ENCODE assay signal across 9 cellular contexts in the genomic region with DNA sequence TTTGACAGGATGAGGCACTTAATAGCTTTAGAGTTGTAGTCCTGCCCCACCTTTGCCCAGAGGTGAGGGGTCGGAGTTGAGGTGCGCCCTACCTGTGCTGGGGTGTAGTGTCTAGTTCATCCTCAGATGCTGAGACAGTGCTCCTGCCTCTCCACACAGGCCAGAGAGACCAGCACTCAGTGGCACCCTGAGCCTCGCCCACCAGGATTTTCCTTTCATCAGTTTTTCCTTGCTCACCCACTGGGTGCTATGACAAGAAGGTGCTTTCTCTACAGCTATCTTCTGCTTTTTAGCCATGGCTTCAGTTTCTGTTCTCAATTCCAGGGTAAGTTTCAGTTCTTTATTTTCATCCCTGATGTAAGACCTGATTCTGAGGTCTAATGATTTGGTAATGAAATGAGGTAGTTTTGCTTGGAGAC. TPM values are rescaled to one million over a fixed set of nuclear protein-coding genes. Genes with fewer than 3 reads are reported as not detected.
A peak's percentile ranks its signal among the peaks of the same experiment; 100 is the strongest.
DNase-seq lines count a peak whose midpoint lies in the region; ATAC-seq, FAIRE-seq and TF ChIP-seq lines count a peak whose summit lies in the region.
"Had no signal": no experiment of that assay in that cellular context is flagged by ENCODE, and none has a peak within 500 bp of the region (broad histone marks: within the 10 kb centered on the region; RNA-seq: fewer than 3 reads in every experiment).

No MANE protein-coding gene starts in this region.

- H3K36me3 ChIP-seq in GM12878 (ENCODE audit: control insufficient read depth in 2 of 2, insufficient read depth in 2 of 2, low read length in 1 of 2) (no peaks in the 10 kb centered on the region), esophagus muscularis mucosa (no peaks in the 10 kb centered on the region)
- H3K36me3 ChIP-seq: HAP-1 had no signal

- no peaks in the 10 kb centered on the region for H3K79me2 ChIP-seq in GM12878 (ENCODE audit: control insufficient read depth, insufficient read depth, low read length)

- peak; percentile 85 to 99; a peak in 3 of 4 replicates for TF ChIP-seq EP300 in GM12878 (IDR thresholded peaks at IDR 0.05; ENCODE audit: borderline replicate concordance in 1 of 2, control insufficient read depth in 1 of 2, low read depth in 2 of 2, low read length in 2 of 2)
- no peak for TF ChIP-seq EP300 in esophagus muscularis mucosa (IDR thresholded peaks at IDR 0.05)

- ATAC-seq in GM19351 (IDR thresholded peaks at IDR 0.05; ENCODE audit: unreplicated experiment) (peak; percentile 90), HG03175 (IDR thresholded peaks at IDR 0.05; ENCODE audit: unreplicated experiment) (peak; percentile 84), GM12878 (peak; percentile 83)

- CTCF ChIA-PET in GM12878 (lab: Yijun Ruan, JAX): interaction anchor here (0.7 to 1.3 kb wide), 5 partner anchors 15 to 440 kb away, joined by 3 to 5 read pairs (median 4); no protein-coding TSS in a partner anchor

- SMC1A ChIA-PET in GM12878 (lab: Charles Lee; ENCODE audit: uncharacterized antibody, unreplicated experiment): interaction anchor here (0.6 to 2.6 kb wide), 21 partner anchors 9 to 257 kb away, joined by 3 to 28 read pairs (median 4); no protein-coding TSS in a partner anchor

- POLR2A ChIA-PET in GM12878 (lab: Charles Lee): interaction anchor here (0.6 to 1.2 kb wide), 6 partner anchors 10 to 464 kb away, joined by 3 to 6 read pairs (median 4); no protein-coding TSS in a partner anchor

- WGBS in GM12878 (ENCODE audit: insufficient coverage, insufficient replicate concordance, low lambda C conversion rate, missing lambda C conversion rate): 0% methylated on average over 3 of the region's 3 CpGs
- WGBS in esophagus muscularis mucosa: 92% methylated on average over 3 of the region's 3 CpGs

- H3K4me1 ChIP-seq in GM12878 (ENCODE audit: control insufficient read depth, insufficient read depth, low read length) (peaks cover 55% of the 10 kb centered on the region), esophagus muscularis mucosa (no peaks in the 10 kb centered on the region)

- H3K9me3 ChIP-seq in GM12878 (replicated peaks; ENCODE audit: control insufficient read depth, insufficient read depth, low read length) (no peaks in the 10 kb centered on the region), esophagus muscularis mucosa (no peaks in the 10 kb centered on the region)
- H3K9me3 ChIP-seq: HAP-1 had no signal

- peak; percentile 83 for FAIRE-seq in GM12878 (lab: Jason Lieb, UNC)

- BruUV-seq in GM12878 (replicated peaks; lab: Mats Ljungman, UMichigan): no TSS peak

- no peaks in the 10 kb centered on the region for H4K20me1 ChIP-seq in GM12878 (ENCODE audit: control insufficient read depth, insufficient read depth)

- peak overlapping the region; percentile 98 for H3K4me2 ChIP-seq in GM12878 (ENCODE audit: control insufficient read depth, insufficient read depth)

- H3K4me3 ChIP-seq in GM12865 (ENCODE audit: low read depth, low read length) (peak overlapping the region; percentile 17), GM12878 (peak overlapping the region; percentile 46), esophagus muscularis mucosa (no peak overlapping the region)
- H3K4me3 ChIP-seq: HAP-1 had no signal

- TF ChIP-seq CTCF in GM12865 (IDR thresholded peaks at IDR 0.05; ENCODE audit: insufficient read depth, low read depth, low read length, missing control alignments) (no peak), GM12878 (IDR thresholded peaks at IDR 0.05 in 2 of 3, conservative IDR thresholded peaks at IDR 0.05 in 1 of 3; ENCODE audit: control insufficient read depth in 2 of 3, extremely low read depth in 1 of 3, insufficient read depth in 1 of 3, low read depth in 3 of 3, low read length in 3 of 3) (no peak), esophagus muscularis mucosa (IDR thresholded peaks at IDR 0.05) (no peak)

- peak overlapping the region; percentile 76 for H3K9ac ChIP-seq in GM12878 (ENCODE audit: control insufficient read depth, insufficient read depth, low read length)

- in situ Hi-C loops in GM12878 (cut with MboI): loop anchor here (25.0 kb wide), 1 partner anchor 1950 kb away; no protein-coding TSS in a partner anchor

- 0 out of 2 replicates have a peak, but pooled peaks have one; percentile 24 for TF ChIP-seq RAD21 in GM12878 (IDR thresholded peaks at IDR 0.05; ENCODE audit: insufficient read depth, low read depth, low read length)

- H2AFZ ChIP-seq in GM12878 (ENCODE audit: control insufficient read depth, low read depth, low read length): peak overlapping the region; percentile 32; the same call in 1 of the 2 replicates

- DNase-seq in GM12865 (ENCODE audit: low read depth) (peak; percentile 86), GM12878 (ENCODE audit: low read depth, low spot score) (peak; percentile 88), NCI-H2081 treated with DMSO at 0.1 percent for 48 hours (lab: John Stamatoyannopoulos, UW) (no peak), NCI-H82 (lab: John Stamatoyannopoulos, UW) (no peak), iPS-NIHi11 (ENCODE audit: low spot score) (no peak), esophagus muscularis mucosa (ENCODE audit: extremely low spot score) (no peak)

- intact Hi-C loops in GM12878 (cut with micrococcal nuclease; ENCODE audit: unreplicated experiment): loop anchor here (1.0 to 10.0 kb wide), 5 partner anchors 15 to 452 kb away; a partner anchor contains a TSS
- intact Hi-C loops in esophagus muscularis mucosa (cut with DNase I): no loop called here

- peak overlapping the region; percentile 97 for H3K27ac ChIP-seq in GM12878 (ENCODE audit: control insufficient read depth, insufficient read depth)
- no peak overlapping the region for H3K27ac ChIP-seq in esophagus muscularis mucosa (replicated peaks in 1 of 4)

- H3K27me3 ChIP-seq in GM12878 (replicated peaks in 1 of 2; ENCODE audit: control insufficient read depth in 2 of 2, insufficient read depth in 2 of 2, low read length in 1 of 2) (no peaks in the 10 kb centered on the region), esophagus muscularis mucosa (no peaks in the 10 kb centered on the region)

- TF ChIP-seq POLR2A in GM12878 (IDR thresholded peaks at IDR 0.05; ENCODE audit: low read depth, low read length): peak; percentile 59; the same call in 1 of the 2 replicates
- no peak for TF ChIP-seq POLR2A in esophagus muscularis mucosa (IDR thresholded peaks at IDR 0.05; ENCODE audit: low read depth)

- RAD21 ChIA-PET in GM12878 (lab: Charles Lee; ENCODE audit: unreplicated experiment): interaction anchor here (0.7 to 3.8 kb wide), 8 partner anchors 10 to 206 kb away, joined by 3 to 26 read pairs (median 5); no protein-coding TSS in a partner anchor

TF ChIP-seq in GM12878, 131 proteins besides CTCF, POLR2A, EP300 and RAD21 (continues in another document):
- peak; percentile 70 for TF ChIP-seq SP1 (IDR thresholded peaks at IDR 0.05; ENCODE audit: low read depth, low read length)
- TF ChIP-seq ZNF384 (IDR thresholded peaks at IDR 0.05; ENCODE audit: borderline replicate concordance, low read depth, low read length): no peak; the same call in 1 of the 2 replicates
- peak; percentile 88 for TF ChIP-seq NR2F1 (conservative IDR thresholded peaks at IDR 0.05)
- no peak for TF ChIP-seq CBX3 (IDR thresholded peaks at IDR 0.05; ENCODE audit: borderline replicate concordance, low read depth)
- no peak for TF ChIP-seq ZNF622 (IDR thresholded peaks at IDR 0.05)
- TF ChIP-seq RCOR1 (conservative IDR thresholded peaks at IDR 0.05; ENCODE audit: low read depth, low read length): no peak
- TF ChIP-seq YY1 (IDR thresholded peaks at IDR 0.05; ENCODE audit: low read depth, low read length): peak; percentile 17; the same call in 1 of the 2 replicates
- TF ChIP-seq HDGF (IDR thresholded peaks at IDR 0.05): 0 out of 2 replicates have a peak, but pooled peaks have one; percentile 20
- TF ChIP-seq KAT2A (conservative IDR thresholded peaks at IDR 0.05; ENCODE audit: control insufficient read depth, low read depth, low read length): no peak
- TF ChIP-seq PAX8 (IDR thresholded peaks at IDR 0.05): no peak
- TF ChIP-seq DPF2 (IDR thresholded peaks at IDR 0.05): peak; percentile 99
- no peak for TF ChIP-seq CEBPB (IDR thresholded peaks at IDR 0.05; ENCODE audit: borderline replicate concordance in 1 of 2, low read depth in 2 of 2, low read length in 2 of 2)
- TF ChIP-seq MYB (IDR thresholded peaks at IDR 0.05; ENCODE audit: borderline replicate concordance, low read depth, low read length): no peak
- TF ChIP-seq TARDBP (IDR thresholded peaks at IDR 0.05; ENCODE audit: borderline replicate concordance): no peak
- TF ChIP-seq CHD1 (IDR thresholded peaks at IDR 0.05; ENCODE audit: low read depth, low read length): no peak
- no peak for TF ChIP-seq PML (IDR thresholded peaks at IDR 0.05; ENCODE audit: low read length)
- TF ChIP-seq NR2C1 (IDR thresholded peaks at IDR 0.05): peak; percentile 57
- 0 out of 3 replicates have a peak, but pooled peaks have one; percentile 46 for TF ChIP-seq POU2F2 (IDR thresholded peaks at IDR 0.05; ENCODE audit: borderline replicate concordance, low read depth, low read length)

RNA-seq across cellular contexts. Expression of a gene that starts 16.8 kb away (rescaled TPM):
- 305 and 317 TPM in 2 replicates for total RNA-seq in GM12878 (2013; cell fraction: nucleolus; rRNA removed)
- total RNA-seq in GM12878 (2014; rRNA removed): 17.0 and 17.3 TPM in 2 replicates
- 24.1 and 24.4 TPM in 2 replicates for total RNA-seq in GM12878 (2014; rRNA removed; fragmentation: Illumina TruSeq; extraction: Trizol)
- total RNA-seq in GM12878 (2021): 46.8 and 48.2 TPM in 2 replicates
- polyA plus RNA-seq in GM12878 (2011; ENCODE audit: low read depth): 17.6 TPM
- 24.0 and 28.9 TPM in 2 replicates for polyA plus RNA-seq in GM12878 (2011; rRNA removed)
- 15.7 and 18.7 TPM in 2 replicates for polyA plus RNA-seq in GM12878 (2011; cell fraction: cytosol; rRNA removed)
- polyA plus RNA-seq in GM12878 (2011; cell fraction: nucleus; rRNA removed): 85.3 and 85.6 TPM in 2 replicates
- polyA plus RNA-seq in GM12878 (2012): 26.0 and 29.7 TPM in 2 replicates
- 47.3 and 65.5 TPM in 2 replicates for polyA plus RNA-seq in GM12878 (2014; fragmentation: Illumina TruSeq; extraction: Trizol)
- 1 to 10 TPM; 6.0 to 8.1 TPM for polyA plus RNA-seq in GM12878 (2014; fragmentation: Nextera tagmentation; extraction: Ambion mirVana)
- 27.7 and 30.3 TPM in 2 replicates for polyA plus RNA-seq in GM12878 (2014; rRNA removed)
- polyA plus RNA-seq in GM12878 (2016; fragmentation: Nextera tagmentation; extraction: Ambion mirVana): 10 to 100 TPM in 1 of 2 experiments, 1 to 10 TPM in 1; 8.4 to 22.3 TPM
- 39.7 and 51.5 TPM in 2 replicates for polyA minus RNA-seq in GM12878 (2011; rRNA and poly(A)+ RNA removed)
- polyA minus RNA-seq in GM12878 (2011; cell fraction: cytosol; rRNA and poly(A)+ RNA removed): 13.6 and 20.6 TPM in 2 replicates
- polyA minus RNA-seq in GM12878 (2011; cell fraction: nucleus; rRNA and poly(A)+ RNA removed): 61.7 and 86.0 TPM in 2 replicates
- 10 to 100 TPM; 23.9 to 34.1 (median 26.5) TPM for total RNA-seq in esophagus muscularis mucosa

Comparison
In these comparisons a context has a peak if more than half of its experiments do, and no peak if none do; other contexts are left out.
1. DNase-seq: peak in GM12865 (single experiment) and GM12878 (single experiment); none in NCI-H2081 treated with DMSO at 0.1 percent for 48 hours (single experiment), NCI-H82 (single experiment), iPS-NIHi11 (single experiment) and esophagus muscularis mucosa (single experiment).
2. H3K4me3 ChIP-seq: peak in GM12865 (single experiment) and GM12878 (single experiment); none in esophagus muscularis mucosa (0 of 4).
3. Peak in every context shown above with its lines, with median percentiles within 50 percentile points of each other: ATAC-seq.